ENCODE assay signal across 3 cellular contexts in the genomic region with DNA sequence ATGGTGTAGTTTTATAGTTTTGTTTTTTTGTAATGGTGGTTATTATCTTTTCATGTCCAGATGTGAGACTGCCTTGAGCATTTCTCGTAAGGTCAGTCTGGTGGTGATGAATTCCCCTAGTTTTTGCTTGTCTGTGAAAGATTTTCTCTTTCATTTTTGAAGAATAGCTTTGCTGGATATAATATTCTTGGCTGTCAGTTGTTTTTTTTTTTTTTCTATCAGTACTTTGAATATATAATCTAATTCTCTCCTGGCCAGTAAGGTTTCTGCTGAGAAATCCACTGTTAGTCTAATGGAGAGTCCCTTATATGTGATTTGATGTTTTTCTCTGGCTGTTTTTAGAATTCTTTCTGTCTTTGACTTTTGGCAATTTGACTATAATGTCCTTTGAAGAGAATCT.
"Had no signal": no experiment of that assay in that cellular context is flagged by ENCODE, and none has a peak within 500 bp of the region (broad histone marks: within the 10 kb centered on the region; RNA-seq: fewer than 3 reads in every experiment).

No MANE protein-coding gene starts in this region.

- DNase-seq: GDM1, GF-D8 had no signal

- H3K4me3 ChIP-seq: GM12878 had no signal
